ENCODE assay signal across 10 cellular contexts in the genomic region with DNA sequence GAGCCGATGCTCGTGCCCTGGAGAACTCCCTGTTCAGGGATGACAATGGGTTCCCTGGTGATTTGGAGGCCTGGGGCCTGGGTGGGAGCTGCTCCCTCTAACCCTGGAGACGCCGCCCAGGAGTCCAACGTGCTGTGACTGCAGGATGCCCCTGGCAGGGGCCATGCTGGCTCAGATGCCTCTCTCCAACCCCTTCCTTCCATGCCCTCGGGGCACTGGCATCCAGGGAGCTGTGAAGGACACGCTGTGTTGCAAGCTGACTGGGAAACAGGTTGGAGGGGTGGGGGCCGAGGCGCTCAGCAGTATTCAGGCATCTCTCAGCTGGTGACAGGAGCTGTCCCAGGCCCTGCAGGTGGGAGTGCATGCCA. TPM values are rescaled to one million over a fixed set of nuclear protein-coding genes. Genes with fewer than 3 reads are reported as not detected.
DNase-seq lines count a peak whose midpoint lies in the region; ATAC-seq and TF ChIP-seq lines count a peak whose summit lies in the region.
"Not testable (repeated sequence)": the region's sequence is repeated elsewhere in the genome, so short reads cannot be mapped to it uniquely, and the experiment has no call there.
"Had no signal": no experiment of that assay in that cellular context is flagged by ENCODE, and none has a peak within 500 bp of the region (broad histone marks: within the 10 kb centered on the region; RNA-seq: fewer than 3 reads in every experiment).

No MANE protein-coding gene starts in this region.

- CTCF ChIA-PET in HEK293 (lab: Yijun Ruan, JAX) = not testable (repeated sequence)

- H3K27ac Mint-ChIP-seq in natural killer cell = not testable (repeated sequence)

- H3K9me3 Mint-ChIP-seq in natural killer cell = not testable (repeated sequence)

- H3K36me3 Mint-ChIP-seq in natural killer cell = not testable (repeated sequence)

- ATAC-seq in heart left ventricle = peak in 3 of 4 donors; percentile 3 to 41 (median 18)
- not testable (repeated sequence) for ATAC-seq in natural killer cell

- not testable (repeated sequence) for H3K4me3 Mint-ChIP-seq in natural killer cell

- not testable (repeated sequence) for TF ChIP-seq CTCF in BE2C (IDR thresholded peaks at IDR 0.05; ENCODE audit: low read depth, low read length); HEK293 (tag by site-specific recombination; IDR thresholded peaks at IDR 0.05); heart left ventricle (IDR thresholded peaks at IDR 0.05); natural killer cell (IDR thresholded peaks at IDR 0.05)

- TF ChIP-seq POLR2A in heart left ventricle (IDR thresholded peaks at IDR 0.05) = not testable (repeated sequence)

- not testable (repeated sequence) for H3K4me1 Mint-ChIP-seq in natural killer cell

- 56 to 85% (median 79%) methylated on average over 7 to 9 of the region's 9 CpGs; no CpG with 5 or more reads in 1 of the 4 donors for WGBS in heart left ventricle, 4 donors

- not testable (repeated sequence) for H3K27me3 Mint-ChIP-seq in natural killer cell (ENCODE audit: low read depth in 2 of 2)

- not testable (repeated sequence) for H3K9me3 ChIP-seq in BE2C; HEK293 (ENCODE audit: control insufficient read depth, insufficient read depth, low read depth, low read length); heart left ventricle

- not testable (repeated sequence) for H3K4me3 ChIP-seq in BE2C (ENCODE audit: low read depth, low read length); HEK293 (ENCODE audit: low read depth, low read length); heart left ventricle

- not testable (repeated sequence) for H3K27ac ChIP-seq in HEK293 (ENCODE audit: extremely low read depth, low read depth, low read length)
- H3K27ac ChIP-seq in heart left ventricle = peak overlapping the region in 2 of 12 donors; percentile 15 to 62
- H3K27ac ChIP-seq in substantia nigra (ENCODE audit: low read depth, low read length, poor library complexity, severe bottlenecking) = peak overlapping the region; percentile 26

- intact Hi-C loops in heart left ventricle (cut with DNase I) = loop anchor here in 2 of 10 donors (5.0 to 10.0 kb wide), 3 partner anchors 91 to 117 kb away; a partner anchor contains a TSS
- intact Hi-C loops in natural killer cell (cut with micrococcal nuclease) = not testable (repeated sequence)

- peak; percentile 31 for DNase-seq in BE2C
- DNase-seq in NCI-H69 (lab: John Stamatoyannopoulos, UW) = peak; percentile 65
- DNase-seq in activated effector memory CD4-positive, alpha-beta T cell treated with anti-CD3 and anti-CD28 coated beads, Interleukin-2, amount 50 U/mL, for 16 hours = peak; percentile 64
- peak in 2 of 5 donors; percentile 54 to 60 for DNase-seq in heart left ventricle
- peak; percentile 1 for DNase-seq in iPS-NIHi7 (ENCODE audit: extremely low spot score)
- peak; percentile 20 for DNase-seq in natural killer cell
- DNase-seq in substantia nigra (lab: John Stamatoyannopoulos, UW) = peak in 1 of 49 donors; percentile 48

- not testable (repeated sequence) for H3K27me3 ChIP-seq in BE2C, heart left ventricle

- H3K4me1 ChIP-seq in BE2C; HEK293 (ENCODE audit: control insufficient read depth, insufficient read depth, low read length): not testable (repeated sequence)
- H3K4me1 ChIP-seq in heart left ventricle = peaks cover 0 to 41% (median 1%) of the 10 kb centered on the region in 12 donors

- POLR2A ChIA-PET in HEK293 (lab: Yijun Ruan, JAX) = not testable (repeated sequence)

- H3K36me3 ChIP-seq in BE2C; HEK293 (ENCODE audit: control insufficient read depth in 2 of 2, insufficient read depth in 1 of 2, low read length in 2 of 2): not testable (repeated sequence)
- peaks cover 0 to 10% (median 0%) of the 10 kb centered on the region in 9 donors for H3K36me3 ChIP-seq in heart left ventricle

TF ChIP-seq in HEK293, 187 proteins besides CTCF, POLR2A, EP300 and RAD21:
- TF ChIP-seq ZIC2 (tag by site-specific recombination; IDR thresholded peaks at IDR 0.05) = peak; percentile 91

RNA-seq across cellular contexts. Expression of a gene that starts 9.0 kb away (rescaled TPM):
- 21.0 TPM for polyA plus RNA-seq in BE2C (2012; ENCODE audit: insufficient read depth, insufficient read length, low read depth)
- total RNA-seq in heart left ventricle (10 to 100 TPM in 5 of 9 donors, 1 to 10 TPM in 4; 5.1 to 26.5 (median 10.2) TPM), natural killer cell (1 to 10 TPM in 2 of 3 donors, under 1 TPM in 1; 0.85 to 7.3 (median 2.2) TPM)
- 1 to 10 TPM; 3.0 to 8.8 TPM for polyA plus RNA-seq in heart left ventricle
- total RNA-seq: MCF 10A had no signal
- polyA plus RNA-seq: CD4-positive, CD25-positive, alpha-beta regulatory T cell had no signal
